ENCODE assay signal across 1 cellular context in genomic region chr15:65981837-65982696, GRCh38.
TF ChIP-seq lines count a peak whose summit lies in the region.

No MANE protein-coding gene starts in this region.

TF ChIP-seq in HEK293, 187 proteins besides CTCF, POLR2A, EP300 and RAD21 (continued from another document and continues in another):
- TF ChIP-seq PATZ1 (tag by site-specific recombination; IDR thresholded peaks at IDR 0.05) (peak; percentile 69), ZNF174 (tag by site-specific recombination; IDR thresholded peaks at IDR 0.05) (no peak), KLF1 (tag by site-specific recombination; IDR thresholded peaks at IDR 0.05) (peak; percentile 77), ZNF146 (tag by site-specific recombination; IDR thresholded peaks at IDR 0.05) (no peak), ZSCAN23 (tag by site-specific recombination; IDR thresholded peaks at IDR 0.05) (no peak), KLF7 (tag by site-specific recombination; IDR thresholded peaks at IDR 0.05; ENCODE audit: borderline replicate concordance) (no peak), ZBTB17 (tag by site-specific recombination; IDR thresholded peaks at IDR 0.05) (peak; percentile 71), MEIS1 (CRISPR knock-in tag; IDR thresholded peaks at IDR 0.05; ENCODE audit: borderline replicate concordance) (no peak), ZNF529 (tag by site-specific recombination; IDR thresholded peaks at IDR 0.05; ENCODE audit: insufficient replicate concordance) (no peak), ZNF311 (tag by site-specific recombination; IDR thresholded peaks at IDR 0.05; ENCODE audit: borderline replicate concordance) (no peak), ZNF335 (tag by site-specific recombination; conservative IDR thresholded peaks at IDR 0.05) (peak; percentile 99), ZNF610 (tag by site-specific recombination; IDR thresholded peaks at IDR 0.05; ENCODE audit: borderline replicate concordance) (no peak), ZNF530 (tag by site-specific recombination; IDR thresholded peaks at IDR 0.05; ENCODE audit: low read depth) (no peak), ZIC2 (tag by site-specific recombination; IDR thresholded peaks at IDR 0.05) (peak; percentile 42; the same call in 1 of the 2 replicates), ZFHX2 (tag by site-specific recombination; conservative IDR thresholded peaks at IDR 0.05) (peak; percentile 70; the same call in 1 of the 2 replicates), SCRT2 (tag by site-specific recombination; IDR thresholded peaks at IDR 0.05) (peak; percentile 97), SETDB1 (IDR thresholded peaks at IDR 0.05; ENCODE audit: insufficient read length, low read length) (no peak), GLIS1 (tag by site-specific recombination; IDR thresholded peaks at IDR 0.05) (peak; percentile 54), ZNF433 (tag by site-specific recombination; IDR thresholded peaks at IDR 0.05; ENCODE audit: low read depth) (no peak), ZNF324 (tag by site-specific recombination; IDR thresholded peaks at IDR 0.05) (no peak), YY2 (tag by site-specific recombination; IDR thresholded peaks at IDR 0.05) (no peak), ZNF223 (tag by site-specific recombination; IDR thresholded peaks at IDR 0.05) (no peak), ZNF366 (tag by site-specific recombination; conservative IDR thresholded peaks at IDR 0.05) (no peak), KLF8 (tag by site-specific recombination; IDR thresholded peaks at IDR 0.05) (no peak), ZNF350 (tag by site-specific recombination; IDR thresholded peaks at IDR 0.05) (no peak), ZSCAN16 (tag by site-specific recombination; IDR thresholded peaks at IDR 0.05) (no peak), REPIN1 (tag by site-specific recombination; IDR thresholded peaks at IDR 0.05; ENCODE audit: low read depth) (no peak), ZNF521 (tag by site-specific recombination; IDR thresholded peaks at IDR 0.05) (no peak), ZNF211 (tag by site-specific recombination; IDR thresholded peaks at IDR 0.05; ENCODE audit: low read depth) (no peak), ZNF776 (tag by site-specific recombination; IDR thresholded peaks at IDR 0.05; ENCODE audit: borderline replicate concordance) (no peak), ZSCAN4 (tag by site-specific recombination; IDR thresholded peaks at IDR 0.05) (no peak), ZNF37A (tag by site-specific recombination; IDR thresholded peaks at IDR 0.05) (no peak), ZBTB48 (tag by site-specific recombination; IDR thresholded peaks at IDR 0.05) (peak; percentile 94), ZNF398 (tag by site-specific recombination; IDR thresholded peaks at IDR 0.05) (peak; percentile 78), ZNF585B (tag by site-specific recombination; IDR thresholded peaks at IDR 0.05) (peak; percentile 48), GLIS2 (tag by site-specific recombination; IDR thresholded peaks at IDR 0.05) (peak; percentile 87), ZNF24 (tag by site-specific recombination; IDR thresholded peaks at IDR 0.05) (peak; percentile 51; the same call in 1 of the 2 replicates), ZNF16 (tag by site-specific recombination; IDR thresholded peaks at IDR 0.05; ENCODE audit: low read depth) (no peak), SP3 (tag by site-specific recombination; IDR thresholded peaks at IDR 0.05) (peak; percentile 77), ZNF449 (tag by site-specific recombination; IDR thresholded peaks at IDR 0.05) (peak; percentile 51), SCRT1 (tag by site-specific recombination; IDR thresholded peaks at IDR 0.05; ENCODE audit: borderline replicate concordance) (peak; percentile 50; the same call in 1 of the 2 replicates), ZBTB21 (tag by site-specific recombination; IDR thresholded peaks at IDR 0.05) (no peak), ZEB2 (tag by site-specific recombination; IDR thresholded peaks at IDR 0.05) (peak; percentile 73), ZNF600 (tag by site-specific recombination; IDR thresholded peaks at IDR 0.05) (peak; percentile 99)
- TF ChIP-seq, protein P1, sequence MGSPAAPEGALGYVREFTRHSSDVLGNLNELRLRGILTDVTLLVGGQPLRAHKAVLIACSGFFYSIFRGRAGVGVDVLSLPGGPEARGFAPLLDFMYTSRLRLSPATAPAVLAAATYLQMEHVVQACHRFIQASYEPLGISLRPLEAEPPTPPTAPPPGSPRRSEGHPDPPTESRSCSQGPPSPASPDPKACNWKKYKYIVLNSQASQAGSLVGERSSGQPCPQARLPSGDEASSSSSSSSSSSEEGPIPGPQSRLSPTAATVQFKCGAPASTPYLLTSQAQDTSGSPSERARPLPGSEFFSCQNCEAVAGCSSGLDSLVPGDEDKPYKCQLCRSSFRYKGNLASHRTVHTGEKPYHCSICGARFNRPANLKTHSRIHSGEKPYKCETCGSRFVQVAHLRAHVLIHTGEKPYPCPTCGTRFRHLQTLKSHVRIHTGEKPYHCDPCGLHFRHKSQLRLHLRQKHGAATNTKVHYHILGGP (tag by site-specific recombination; IDR thresholded peaks at IDR 0.05): no peak
- TF ChIP-seq, protein P2, sequence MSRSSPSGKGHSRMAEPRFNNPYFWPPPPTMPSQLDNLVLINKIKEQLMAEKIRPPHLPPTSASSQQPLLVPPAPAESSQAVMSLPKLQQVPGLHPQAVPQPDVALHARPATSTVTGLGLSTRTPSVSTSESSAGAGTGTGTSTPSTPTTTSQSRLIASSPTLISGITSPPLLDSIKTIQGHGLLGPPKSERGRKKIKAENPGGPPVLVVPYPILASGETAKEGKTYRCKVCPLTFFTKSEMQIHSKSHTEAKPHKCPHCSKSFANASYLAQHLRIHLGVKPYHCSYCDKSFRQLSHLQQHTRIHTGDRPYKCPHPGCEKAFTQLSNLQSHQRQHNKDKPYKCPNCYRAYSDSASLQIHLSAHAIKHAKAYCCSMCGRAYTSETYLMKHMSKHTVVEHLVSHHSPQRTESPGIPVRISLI (tag by site-specific recombination; IDR thresholded peaks at IDR 0.05): no peak
- TF ChIP-seq, protein P3, sequence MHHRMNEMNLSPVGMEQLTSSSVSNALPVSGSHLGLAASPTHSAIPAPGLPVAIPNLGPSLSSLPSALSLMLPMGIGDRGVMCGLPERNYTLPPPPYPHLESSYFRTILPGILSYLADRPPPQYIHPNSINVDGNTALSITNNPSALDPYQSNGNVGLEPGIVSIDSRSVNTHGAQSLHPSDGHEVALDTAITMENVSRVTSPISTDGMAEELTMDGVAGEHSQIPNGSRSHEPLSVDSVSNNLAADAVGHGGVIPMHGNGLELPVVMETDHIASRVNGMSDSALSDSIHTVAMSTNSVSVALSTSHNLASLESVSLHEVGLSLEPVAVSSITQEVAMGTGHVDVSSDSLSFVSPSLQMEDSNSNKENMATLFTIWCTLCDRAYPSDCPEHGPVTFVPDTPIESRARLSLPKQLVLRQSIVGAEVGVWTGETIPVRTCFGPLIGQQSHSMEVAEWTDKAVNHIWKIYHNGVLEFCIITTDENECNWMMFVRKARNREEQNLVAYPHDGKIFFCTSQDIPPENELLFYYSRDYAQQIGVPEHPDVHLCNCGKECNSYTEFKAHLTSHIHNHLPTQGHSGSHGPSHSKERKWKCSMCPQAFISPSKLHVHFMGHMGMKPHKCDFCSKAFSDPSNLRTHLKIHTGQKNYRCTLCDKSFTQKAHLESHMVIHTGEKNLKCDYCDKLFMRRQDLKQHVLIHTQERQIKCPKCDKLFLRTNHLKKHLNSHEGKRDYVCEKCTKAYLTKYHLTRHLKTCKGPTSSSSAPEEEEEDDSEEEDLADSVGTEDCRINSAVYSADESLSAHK (tag by site-specific recombination; IDR thresholded peaks at IDR 0.05): no peak
- TF ChIP-seq, protein P4, sequence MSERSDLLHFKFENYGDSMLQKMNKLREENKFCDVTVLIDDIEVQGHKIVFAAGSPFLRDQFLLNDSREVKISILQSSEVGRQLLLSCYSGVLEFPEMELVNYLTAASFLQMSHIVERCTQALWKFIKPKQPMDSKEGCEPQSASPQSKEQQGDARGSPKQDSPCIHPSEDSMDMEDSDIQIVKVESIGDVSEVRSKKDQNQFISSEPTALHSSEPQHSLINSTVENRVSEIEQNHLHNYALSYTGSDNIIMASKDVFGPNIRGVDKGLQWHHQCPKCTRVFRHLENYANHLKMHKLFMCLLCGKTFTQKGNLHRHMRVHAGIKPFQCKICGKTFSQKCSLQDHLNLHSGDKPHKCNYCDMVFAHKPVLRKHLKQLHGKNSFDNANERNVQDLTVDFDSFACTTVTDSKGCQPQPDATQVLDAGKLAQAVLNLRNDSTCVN (tag by site-specific recombination; optimal IDR thresholded peaks at IDR 0.05): peak; percentile 18
- TF ChIP-seq, protein P5, sequence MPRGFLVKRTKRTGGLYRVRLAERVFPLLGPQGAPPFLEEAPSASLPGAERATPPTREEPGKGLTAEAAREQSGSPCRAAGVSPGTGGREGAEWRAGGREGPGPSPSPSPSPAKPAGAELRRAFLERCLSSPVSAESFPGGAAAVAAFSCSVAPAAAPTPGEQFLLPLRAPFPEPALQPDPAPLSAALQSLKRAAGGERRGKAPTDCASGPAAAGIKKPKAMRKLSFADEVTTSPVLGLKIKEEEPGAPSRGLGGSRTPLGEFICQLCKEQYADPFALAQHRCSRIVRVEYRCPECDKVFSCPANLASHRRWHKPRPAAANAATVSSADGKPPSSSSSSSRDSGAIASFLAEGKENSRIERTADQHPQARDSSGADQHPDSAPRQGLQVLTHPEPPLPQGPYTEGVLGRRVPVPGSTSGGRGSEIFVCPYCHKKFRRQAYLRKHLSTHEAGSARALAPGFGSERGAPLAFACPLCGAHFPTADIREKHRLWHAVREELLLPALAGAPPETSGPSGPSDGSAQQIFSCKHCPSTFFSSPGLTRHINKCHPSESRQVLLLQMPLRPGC (tag by site-specific recombination; IDR thresholded peaks at IDR 0.05): no peak
- TF ChIP-seq, protein P6, sequence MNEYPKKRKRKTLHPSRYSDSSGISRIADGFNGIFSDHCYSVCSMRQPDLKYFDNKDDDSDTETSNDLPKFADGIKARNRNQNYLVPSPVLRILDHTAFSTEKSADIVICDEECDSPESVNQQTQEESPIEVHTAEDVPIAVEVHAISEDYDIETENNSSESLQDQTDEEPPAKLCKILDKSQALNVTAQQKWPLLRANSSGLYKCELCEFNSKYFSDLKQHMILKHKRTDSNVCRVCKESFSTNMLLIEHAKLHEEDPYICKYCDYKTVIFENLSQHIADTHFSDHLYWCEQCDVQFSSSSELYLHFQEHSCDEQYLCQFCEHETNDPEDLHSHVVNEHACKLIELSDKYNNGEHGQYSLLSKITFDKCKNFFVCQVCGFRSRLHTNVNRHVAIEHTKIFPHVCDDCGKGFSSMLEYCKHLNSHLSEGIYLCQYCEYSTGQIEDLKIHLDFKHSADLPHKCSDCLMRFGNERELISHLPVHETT (tag by site-specific recombination; IDR thresholded peaks at IDR 0.05): no peak
- TF ChIP-seq, protein P7, sequence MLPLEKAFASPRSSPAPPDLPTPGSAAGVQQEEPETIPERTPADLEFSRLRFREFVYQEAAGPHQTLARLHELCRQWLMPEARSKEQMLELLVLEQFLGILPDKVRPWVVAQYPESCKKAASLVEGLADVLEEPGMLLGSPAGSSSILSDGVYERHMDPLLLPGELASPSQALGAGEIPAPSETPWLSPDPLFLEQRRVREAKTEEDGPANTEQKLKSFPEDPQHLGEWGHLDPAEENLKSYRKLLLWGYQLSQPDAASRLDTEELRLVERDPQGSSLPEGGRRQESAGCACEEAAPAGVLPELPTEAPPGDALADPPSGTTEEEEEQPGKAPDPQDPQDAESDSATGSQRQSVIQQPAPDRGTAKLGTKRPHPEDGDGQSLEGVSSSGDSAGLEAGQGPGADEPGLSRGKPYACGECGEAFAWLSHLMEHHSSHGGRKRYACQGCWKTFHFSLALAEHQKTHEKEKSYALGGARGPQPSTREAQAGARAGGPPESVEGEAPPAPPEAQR (tag by site-specific recombination; IDR thresholded peaks at IDR 0.05): peak; percentile 49; the same call in 1 of the 2 replicates
